Comparison of ENCODE assay signal across 8 cellular contexts in genomic region chr7:116671681-116672595, GRCh38. TPM values are rescaled to one million over a fixed set of nuclear protein-coding genes. Genes with fewer than 3 reads are reported as not detected.
A peak's percentile ranks its signal among the peaks of the same experiment; 100 is the strongest.
DNase-seq lines count a peak whose midpoint lies in the region; ATAC-seq, FAIRE-seq and TF ChIP-seq lines count a peak whose summit lies in the region.

Gene MET (plus strand): TSS chr7:116672196. CDS start chr7:116699085, 26,889 bp downstream.

- peaks cover 8% of the 10 kb centered on the region for H3K23me2 ChIP-seq in H1 (ENCODE audit: low read depth, low read length)

- peak within 1 kb of the TSS; percentile 82 for H2AFZ ChIP-seq in H1 (ENCODE audit: low read length)

- H3K9me3 Mint-ChIP-seq in activated CD4-positive, alpha-beta T cell treated with anti-CD3 and anti-CD28 coated beads for 36 hours (ENCODE audit: low read depth) = no peaks in the 10 kb centered on the region

- H3K27ac ChIP-seq in WERI-Rb-1 (no peak within 1 kb of the TSS), H1 (ENCODE audit: low read depth, low read length) (no peak within 1 kb of the TSS), lower lobe of right lung (peak within 1 kb of the TSS; percentile 64)

- POLR2A ChIA-PET in activated CD4-positive, alpha-beta T cell treated with anti-CD3 and anti-CD28 coated beads for 36 hours (lab: Charles Lee) = no interaction called here
- POLR2A ChIA-PET in H1 (lab: Charles Lee; ENCODE audit: partially characterized antibody) = interaction anchor here (1.0 to 1.1 kb wide), 2 partner anchors 15 to 150 kb away, joined by 3 read pairs; no protein-coding TSS in a partner anchor

- DNase-seq in activated CD4-positive, alpha-beta T cell treated with anti-CD3 and anti-CD28 coated beads for 36 hours = peak; percentile 82
- DNase-seq in activated CD4-positive, alpha-beta T cell treated with anti-CD3 and anti-CD28 coated beads, Interleukin-2, amount 50 U/mL, for 4 hours = no peak
- DNase-seq in NCI-H1092 (lab: John Stamatoyannopoulos, UW) = peak; percentile 81
- DNase-seq in WERI-Rb-1 = peak; percentile 81
- DNase-seq in H1 (ENCODE audit: low read depth in 1 of 2, low spot score in 2 of 2) = peak in 1 of 2 experiments; percentile 83
- DNase-seq in lower lobe of right lung = peak; percentile 86
- peak; percentile 34 for DNase-seq in stimulated activated CD8-positive, alpha-beta memory T cell treated with anti-CD3 and anti-CD28 coated beads, Interleukin-15, amount 100 ng/mL, for 48 hours (ENCODE audit: low read depth in 2 of 2)

- CTCF ChIA-PET in activated CD4-positive, alpha-beta T cell treated with anti-CD3 and anti-CD28 coated beads for 36 hours (lab: Charles Lee) = interaction anchor here (0.7 to 1.0 kb wide), 4 partner anchors 29 to 137 kb away, joined by 3 read pairs; no protein-coding TSS in a partner anchor
- CTCF ChIA-PET in H1 (lab: Charles Lee; ENCODE audit: partially characterized antibody) = interaction anchor here (0.7 to 3.5 kb wide), 16 partner anchors 11 to 435 kb away, joined by 3 to 11 read pairs (median 4); no protein-coding TSS in a partner anchor

- no peak within 1 kb of the TSS; the same call in 1 of the 2 replicates for H2BK15ac ChIP-seq in H1 (ENCODE audit: low read length)

- intact Hi-C loops in activated CD4-positive, alpha-beta T cell treated with anti-CD3 and anti-CD28 coated beads for 36 hours (cut with DNase I, micrococcal nuclease) = loop anchor here (1.0 to 10.0 kb wide), 6 partner anchors 114 to 343 kb away; partner anchors contain the start of gene CAPZA2 (in 1 of the 2)
- intact Hi-C loops in lower lobe of right lung (cut with DNase I) = no loop called here

- no peak within 1 kb of the TSS for H2BK20ac ChIP-seq in H1 (ENCODE audit: low read length)

- peak; percentile 75 for TF ChIP-seq CTCF in WERI-Rb-1 (IDR thresholded peaks at IDR 0.05; ENCODE audit: low read depth, low read length)
- peak; percentile 49 to 75 (median 66) for TF ChIP-seq CTCF in H1 (IDR thresholded peaks at IDR 0.05; ENCODE audit: control extremely low read depth in 1 of 3, insufficient read depth in 1 of 3, low read depth in 1 of 3, low read length in 3 of 3)
- peak; percentile 57 for TF ChIP-seq CTCF in lower lobe of right lung (IDR thresholded peaks at IDR 0.05)

- H3K4ac ChIP-seq in H1 (replicated peaks; ENCODE audit: insufficient read length, low read depth, low read length) = no peak within 1 kb of the TSS

- H3K4me3 ChIP-seq in WERI-Rb-1 (ENCODE audit: low read depth, low read length) = peak within 1 kb of the TSS; percentile 53
- peak within 1 kb of the TSS; percentile 45 to 80 (median 74) for H3K4me3 ChIP-seq in H1 (ENCODE audit: extremely low read depth in 1 of 4, insufficient read depth in 2 of 4, low read depth in 3 of 4, low read length in 4 of 4)
- H3K4me3 ChIP-seq in lower lobe of right lung = peak within 1 kb of the TSS; percentile 61

- H3K4me1 Mint-ChIP-seq in activated CD4-positive, alpha-beta T cell treated with anti-CD3 and anti-CD28 coated beads for 36 hours = peaks cover 7% of the 10 kb centered on the region

- peak within 1 kb of the TSS; percentile 81 for H3K18ac ChIP-seq in H1 (ENCODE audit: extremely low read depth, low read length)

- no peak for FAIRE-seq in H1 (lab: Jason Lieb, UNC)

- H3K27ac Mint-ChIP-seq in activated CD4-positive, alpha-beta T cell treated with anti-CD3 and anti-CD28 coated beads for 36 hours = no peak within 1 kb of the TSS

- H3K79me2 ChIP-seq in H1 (ENCODE audit: control insufficient read depth in 1 of 2, insufficient read depth in 2 of 2, low read length in 2 of 2) = no peaks in the 10 kb centered on the region

- no peaks in the 10 kb centered on the region for H3K36me3 ChIP-seq in WERI-Rb-1
- H3K36me3 ChIP-seq in H1 (ENCODE audit: control insufficient read depth in 2 of 4, insufficient read depth in 4 of 4, low read length in 3 of 4) = no peaks in the 10 kb centered on the region
- no peaks in the 10 kb centered on the region for H3K36me3 ChIP-seq in lower lobe of right lung

- WGBS in H1 (ENCODE audit: extremely low coverage in 1 of 2, insufficient coverage in 1 of 2, insufficient read length in 1 of 2, insufficient replicate concordance in 2 of 2, low coverage in 1 of 2, low lambda C conversion rate in 2 of 2, missing lambda C conversion rate in 1 of 2), 2 experiments = 1% methylated on average over 67 of the region's 101 CpGs; no CpG with 5 or more reads in 1 of the 2 experiments

- no peak within 1 kb of the TSS; the same call in 1 of the 2 replicates for H2BK5ac ChIP-seq in H1 (ENCODE audit: low read depth, low read length)

- no peaks in the 10 kb centered on the region for H3K79me1 ChIP-seq in H1 (ENCODE audit: low read depth, low read length)

- H4K20me1 ChIP-seq in H1 (replicated peaks in 1 of 2; ENCODE audit: control insufficient read depth in 1 of 2, insufficient read depth in 2 of 2, low read length in 2 of 2) = no peaks in the 10 kb centered on the region

- TF ChIP-seq POLR2A in H1 (IDR thresholded peaks at IDR 0.05; ENCODE audit: control extremely low read depth in 1 of 2, low read depth in 2 of 2, low read length in 2 of 2) = peak in 1 of 2 experiments; percentile 38; a peak in 1 of 3 replicates

- peaks cover 47% of the 10 kb centered on the region for H3K27me3 Mint-ChIP-seq in activated CD4-positive, alpha-beta T cell treated with anti-CD3 and anti-CD28 coated beads for 36 hours

- H3K14ac ChIP-seq in H1 (ENCODE audit: insufficient read length) = no peak within 1 kb of the TSS

- no peaks in the 10 kb centered on the region for H3K36me3 Mint-ChIP-seq in activated CD4-positive, alpha-beta T cell treated with anti-CD3 and anti-CD28 coated beads for 36 hours (ENCODE audit: low read depth)

- peak; percentile 79 to 81 for TF ChIP-seq RAD21 in H1 (IDR thresholded peaks at IDR 0.05 in 1 of 2, conservative IDR thresholded peaks at IDR 0.05 in 1 of 2; ENCODE audit: low read depth in 2 of 2, low read length in 2 of 2)

- H4K91ac ChIP-seq in H1 (replicated peaks; ENCODE audit: insufficient read length, low read length) = peak within 1 kb of the TSS; percentile 69

- H3K9ac ChIP-seq in H1 (replicated peaks in 1 of 4; ENCODE audit: extremely low read depth in 1 of 4, low read depth in 3 of 4, low read length in 3 of 4) = peak within 1 kb of the TSS; percentile 10 to 61 (median 46); a peak in 5 of 7 replicates

- H3K4me1 ChIP-seq in H1 (replicated peaks in 1 of 4; ENCODE audit: control insufficient read depth in 3 of 4, insufficient read depth in 4 of 4, low read length in 3 of 4) (peaks cover 0 to 9% (median 2%) of the 10 kb centered on the region in 4 experiments; a peak in 5 of 7 replicates), lower lobe of right lung (peaks cover 10% of the 10 kb centered on the region)

- H4K5ac ChIP-seq in H1 (ENCODE audit: insufficient read length, low read depth, low read length) = peak within 1 kb of the TSS; percentile 15

- ATAC-seq in activated CD4-positive, alpha-beta T cell treated with anti-CD3 and anti-CD28 coated beads for 36 hours = peak; percentile 97
- ATAC-seq in HG02610 (IDR thresholded peaks at IDR 0.05; ENCODE audit: unreplicated experiment) (peak; percentile 86), lower lobe of right lung (peak; percentile 95 to 96)

- peak within 1 kb of the TSS; percentile 73; the same call in 1 of the 2 replicates for H4K8ac ChIP-seq in H1 (ENCODE audit: extremely low read depth, insufficient read depth, low read length)

- H3K27me3 ChIP-seq in WERI-Rb-1 (ENCODE audit: insufficient read depth, low read depth, severe bottlenecking) (peaks cover 2% of the 10 kb centered on the region), H1 (replicated peaks in 1 of 4; ENCODE audit: control insufficient read depth in 3 of 4, extremely low read depth in 1 of 4, insufficient read depth in 3 of 4, low read length in 3 of 4) (peaks cover 0 to 21% (median 7%) of the 10 kb centered on the region in 4 experiments; a peak in 5 of 7 replicates), lower lobe of right lung (ENCODE audit: low read depth) (no peaks in the 10 kb centered on the region)

- H3K56ac ChIP-seq in H1 (replicated peaks; ENCODE audit: insufficient read length, low read depth, low read length) = peak within 1 kb of the TSS; percentile 47

- H3K4me2 ChIP-seq in H1 (ENCODE audit: insufficient read depth in 1 of 2, low read depth in 2 of 2, low read length in 2 of 2) = peak within 1 kb of the TSS; percentile 94 to 98

- peak within 1 kb of the TSS; percentile 46 for H3K4me3 Mint-ChIP-seq in activated CD4-positive, alpha-beta T cell treated with anti-CD3 and anti-CD28 coated beads for 36 hours

- TF ChIP-seq EP300 in H1 (IDR thresholded peaks at IDR 0.05; ENCODE audit: borderline replicate concordance in 1 of 2, low read depth in 2 of 2, low read length in 2 of 2) = no peak

- peak within 1 kb of the TSS; percentile 84 for H2BK12ac ChIP-seq in H1 (ENCODE audit: low read depth, low read length)

- no peak within 1 kb of the TSS for H3K23ac ChIP-seq in H1 (ENCODE audit: insufficient read length)

- H3K9me3 ChIP-seq in WERI-Rb-1 (ENCODE audit: severe bottlenecking) = no peaks in the 10 kb centered on the region
- H3K9me3 ChIP-seq in H1 (ENCODE audit: insufficient read depth in 2 of 2, low read depth in 1 of 2, low read length in 1 of 2) = no peaks in the 10 kb centered on the region
- H3K9me3 ChIP-seq in lower lobe of right lung = no peaks in the 10 kb centered on the region

- H2BK120ac ChIP-seq in H1 (replicated peaks; ENCODE audit: low read depth, low read length) = no peak within 1 kb of the TSS

- no peak within 1 kb of the TSS for H2AK5ac ChIP-seq in H1 (ENCODE audit: low read depth, low read length)

TF ChIP-seq in H1, 55 proteins besides CTCF, POLR2A, EP300 and RAD21 (continues in another document):
- TF ChIP-seq HDAC2 (IDR thresholded peaks at IDR 0.05; ENCODE audit: borderline replicate concordance in 1 of 2, low read depth in 2 of 2, low read length in 2 of 2) (0 out of 4 replicates have a peak, but pooled peaks of 1 of the 2 experiments have one; percentile 5), BACH1 (IDR thresholded peaks at IDR 0.05; ENCODE audit: low read length) (0 out of 2 replicates have a peak, but pooled peaks have one; percentile 32), ZNF274 (IDR thresholded peaks at IDR 0.05; ENCODE audit: borderline replicate concordance, extremely low read depth, low read length) (no peak), PHF8 (conservative IDR thresholded peaks at IDR 0.05; ENCODE audit: low read depth, low read length) (0 out of 2 replicates have a peak, but pooled peaks have one; percentile 44), POLR2AphosphoS5 (IDR thresholded peaks at IDR 0.05; ENCODE audit: low read depth, low read length) (peak; percentile 10; the same call in 1 of the 2 replicates)

RNA-seq across cellular contexts. Expression of gene MET, which starts in this region (rescaled TPM):
- under 1 TPM; 0.63 to 0.91 TPM for total RNA-seq in activated CD4-positive, alpha-beta T cell treated with anti-CD3 and anti-CD28 coated beads for 36 hours
- 12.9 and 15.1 TPM in 2 replicates for total RNA-seq in H1 (2021; fragmentation: NEBNext Ultra II Directional; extraction: Animal tissue kit (Norgen Biotek cat#: 25700))
- 3.5 TPM in 2 replicates for polyA plus RNA-seq in H1 (2011; rRNA removed)
- 4.8 TPM for polyA plus RNA-seq in H1 (2011; cell fraction: cytosol; rRNA removed)
- 6.1 TPM for polyA plus RNA-seq in H1 (2011; cell fraction: nucleus; rRNA removed)
- polyA plus RNA-seq in H1 (2012, experiment 1 of 2) = 3.5 to 6.4 TPM (median 5.5 TPM) in 4 replicates
- 0.59 TPM for polyA plus RNA-seq in H1 (2012, experiment 2 of 2)
- 13.0 TPM for polyA plus RNA-seq in H1 (2013, experiment 1 of 2)
- polyA plus RNA-seq in H1 (2013, experiment 2 of 2) = 13.4 TPM
- 26.9 and 40.5 TPM in 2 replicates for polyA minus RNA-seq in H1 (2011; rRNA and poly(A)+ RNA removed)
- 9.5 TPM for polyA minus RNA-seq in H1 (2011; cell fraction: cytosol; rRNA and poly(A)+ RNA removed)
- polyA minus RNA-seq in H1 (2011; cell fraction: nucleus; rRNA and poly(A)+ RNA removed) = 23.8 TPM
- total RNA-seq in lower lobe of right lung = 74.3 TPM

Comparison
In these comparisons a context has a peak if more than half of its experiments do, and no peak if none do; other contexts are left out.
1. Peak in DNase-seq and ATAC-seq in activated CD4-positive, alpha-beta T cell treated with anti-CD3 and anti-CD28 coated beads for 36 hours; RNA of the gene not detected or under 1 TPM.
2. DNase-seq: peak in NCI-H1092 (single experiment), WERI-Rb-1 (single experiment), lower lobe of right lung (single experiment) and stimulated activated CD8-positive, alpha-beta memory T cell treated with anti-CD3 and anti-CD28 coated beads, Interleukin-15, amount 100 ng/mL, for 48 hours (2 of 2); none in activated CD4-positive, alpha-beta T cell treated with anti-CD3 and anti-CD28 coated beads, Interleukin-2, amount 50 U/mL, for 4 hours (0 of 2).
3. Peak in every context shown above with its lines, with median percentiles within 50 percentile points of each other: ATAC-seq, H3K4me3 ChIP-seq and CTCF ChIP-seq.